In genomic region chr10:110174201-110174600, GRCh38 we compare ENCODE assay signal across 25 cellular contexts. TPM values are rescaled to one million over a fixed set of nuclear protein-coding genes. Genes with fewer than 3 reads are reported as not detected.
DNase-seq lines count a peak whose midpoint lies in the region; ATAC-seq and TF ChIP-seq lines count a peak whose summit lies in the region.
"Had no signal": no experiment of that assay in that cellular context is flagged by ENCODE, and none has a peak within 500 bp of the region (broad histone marks: within the 10 kb centered on the region; RNA-seq: fewer than 3 reads in every experiment).

No MANE protein-coding gene starts in this region.

- H3K27ac Mint-ChIP-seq in activated CD8-positive, alpha-beta memory T cell treated with anti-CD3 and anti-CD28 coated beads, Interleukin-2, amount 10 ng/mL, durations not matched to agents 7 days and 5 days, result no peak overlapping the region
- no peak overlapping the region for H3K27ac Mint-ChIP-seq in type B pancreatic cell
- H3K27ac Mint-ChIP-seq: activated CD4-positive, alpha-beta T cell treated with anti-CD3 and anti-CD28 coated beads, Interleukin-2, amount 10 ng/mL, durations not matched to agents 7 days and 5 days; CD4-positive, alpha-beta T cell; immature natural killer cell; nephron had no signal

- no peak for ATAC-seq in activated CD8-positive, alpha-beta memory T cell treated with anti-CD3 and anti-CD28 coated beads, Interleukin-2, amount 10 ng/mL, durations not matched to agents 7 days and 5 days
- no peak for ATAC-seq in GM18511 (IDR thresholded peaks at IDR 0.05; ENCODE audit: unreplicated experiment)
- ATAC-seq: A549 had no signal

- no peak for TF ChIP-seq CTCF in type B pancreatic cell (conservative IDR thresholded peaks at IDR 0.05)

- peak; percentile 35 for DNase-seq in activated CD8-positive, alpha-beta memory T cell treated with anti-CD3 and anti-CD28 coated beads, Interleukin-2, amount 10 ng/mL, durations not matched to agents 7 days and 5 days
- DNase-seq in activated CD8-positive, alpha-beta memory T cell treated with anti-CD3 and anti-CD28 coated beads, Interleukin-2, amount 50 U/mL, for 4 hours, result no peak
- DNase-seq in NCI-H187 treated with DMSO at 0.1 percent for 48 hours (lab: John Stamatoyannopoulos, UW) (peak; percentile 16), NCI-H748 (lab: John Stamatoyannopoulos, UW; ENCODE audit: unreplicated experiment) (peak; percentile 84), type B pancreatic cell (ENCODE audit: extremely low spot score, unreplicated experiment) (peak; percentile 10), middle frontal gyrus (ENCODE audit: extremely low spot score, low spot score) (no peak)
- DNase-seq in activated CD4-positive, alpha-beta T cell treated with anti-CD3 and anti-CD28 coated beads for 4 hours, result no peak
- DNase-seq: activated CD4-positive, alpha-beta T cell treated with anti-CD3 and anti-CD28 coated beads, Interleukin-2, amount 10 ng/mL, durations not matched to agents 7 days and 5 days; activated gamma-delta T cell treated with Interleukin-2 at 50 U/mL for 16 hours; activated T-cell treated with anti-CD3 and anti-CD28 coated beads, Interleukin-2, amount 50 U/mL, for 48 hours; CD4-positive, alpha-beta T cell; colonic mucosa; effector CD8-positive, alpha-beta T cell; HCEC 1CT; hypothalamus; immature natural killer cell; mammary epithelial cell; NCI-H1930; SIG-M5; stimulated activated CD4-positive, alpha-beta T cell treated with anti-CD3 and anti-CD28 coated beads, Interleukin-4, amount 100 ng/mL, for 1 hour; thyroid gland; WERI-Rb-1 had no signal

- H3K9me3 Mint-ChIP-seq in activated CD8-positive, alpha-beta memory T cell treated with anti-CD3 and anti-CD28 coated beads, Interleukin-2, amount 10 ng/mL, durations not matched to agents 7 days and 5 days (ENCODE audit: low read depth), result no peaks in the 10 kb centered on the region
- no peaks in the 10 kb centered on the region for H3K9me3 Mint-ChIP-seq in type B pancreatic cell
- H3K9me3 Mint-ChIP-seq: activated CD4-positive, alpha-beta T cell treated with anti-CD3 and anti-CD28 coated beads, Interleukin-2, amount 10 ng/mL, durations not matched to agents 7 days and 5 days; CD4-positive, alpha-beta T cell; immature natural killer cell had no signal

- CTCF ChIA-PET in activated CD8-positive, alpha-beta memory T cell treated with anti-CD3 and anti-CD28 coated beads, Interleukin-2, amount 10 ng/mL, durations not matched to agents 7 days and 5 days (lab: Charles Lee), result interaction anchor here (1.2 to 1.3 kb wide), 3 partner anchors 16 to 34 kb away, joined by 3 read pairs; no protein-coding TSS in a partner anchor

- peaks cover 9% of the 10 kb centered on the region for H3K4me1 Mint-ChIP-seq in activated CD8-positive, alpha-beta memory T cell treated with anti-CD3 and anti-CD28 coated beads, Interleukin-2, amount 10 ng/mL, durations not matched to agents 7 days and 5 days
- peaks cover 19% of the 10 kb centered on the region for H3K4me1 Mint-ChIP-seq in type B pancreatic cell (ENCODE audit: unreplicated experiment)

- no peaks in the 10 kb centered on the region for H3K36me3 Mint-ChIP-seq in activated CD8-positive, alpha-beta memory T cell treated with anti-CD3 and anti-CD28 coated beads, Interleukin-2, amount 10 ng/mL, durations not matched to agents 7 days and 5 days
- H3K36me3 Mint-ChIP-seq in type B pancreatic cell, result no peaks in the 10 kb centered on the region
- H3K36me3 Mint-ChIP-seq: immature natural killer cell had no signal

- peaks cover 81% of the 10 kb centered on the region for H3K27me3 Mint-ChIP-seq in activated CD8-positive, alpha-beta memory T cell treated with anti-CD3 and anti-CD28 coated beads, Interleukin-2, amount 10 ng/mL, durations not matched to agents 7 days and 5 days
- peaks cover 24% of the 10 kb centered on the region for H3K27me3 Mint-ChIP-seq in type B pancreatic cell

- H3K4me3 Mint-ChIP-seq in activated CD8-positive, alpha-beta memory T cell treated with anti-CD3 and anti-CD28 coated beads, Interleukin-2, amount 10 ng/mL, durations not matched to agents 7 days and 5 days, result no peak overlapping the region
- no peak overlapping the region for H3K4me3 Mint-ChIP-seq in type B pancreatic cell
- H3K4me3 Mint-ChIP-seq: activated CD4-positive, alpha-beta T cell treated with anti-CD3 and anti-CD28 coated beads, Interleukin-2, amount 10 ng/mL, durations not matched to agents 7 days and 5 days; CD4-positive, alpha-beta T cell; immature natural killer cell; nephron had no signal

RNA-seq across cellular contexts. Expression of gene MXI1, which starts 33.2 kb away (rescaled TPM):
- 10 to 100 TPM; 13.6 to 29.1 TPM for total RNA-seq in activated CD8-positive, alpha-beta memory T cell treated with anti-CD3 and anti-CD28 coated beads, Interleukin-2, amount 10 ng/mL, durations not matched to agents 7 days and 5 days
- 17.8 and 34.7 TPM in 2 replicates for total RNA-seq in type B pancreatic cell (ENCODE audit: low replicate concordance)

Comparison
In these comparisons a context has a peak if more than half of its experiments do, and no peak if none do; other contexts are left out.
1. DNase-seq: peak in activated CD8-positive, alpha-beta memory T cell treated with anti-CD3 and anti-CD28 coated beads, Interleukin-2, amount 10 ng/mL, durations not matched to agents 7 days and 5 days (single experiment), NCI-H187 treated with DMSO at 0.1 percent for 48 hours (single experiment), NCI-H748 (single experiment) and type B pancreatic cell (single experiment); none in activated CD8-positive, alpha-beta memory T cell treated with anti-CD3 and anti-CD28 coated beads, Interleukin-2, amount 50 U/mL, for 4 hours (single experiment), activated CD4-positive, alpha-beta T cell treated with anti-CD3 and anti-CD28 coated beads for 4 hours (0 of 2) and middle frontal gyrus (single experiment).